24 cellular contexts compared by ENCODE assay signal in genomic region chr7:52077571-52077970, GRCh38.
"Had no signal": no experiment of that assay in that cellular context is flagged by ENCODE, and none has a peak within 500 bp of the region (broad histone marks: within the 10 kb centered on the region; RNA-seq: fewer than 3 reads in every experiment).

No MANE protein-coding gene starts in this region.

- H3K27me3 Mint-ChIP-seq: dendritic cell treated with granulocyte-macrophage colony-stimulating factor and Interleukin-4, amounts not matched to agents 40 ng/mL and 50 ng/mL, for 4 days; effector memory CD8-positive, alpha-beta T cell; naive B cell; naive thymus-derived CD8-positive, alpha-beta T cell had no signal

- H3K9me3 ChIP-seq: colonic mucosa, esophagus squamous epithelium, gastrocnemius medialis, lower lobe of right lung, mucosa of descending colon had no signal

- H3K36me3 ChIP-seq: colonic mucosa, esophagus squamous epithelium, gastrocnemius medialis, heart left ventricle, left lung, lower lobe of right lung had no signal

- H3K4me1 ChIP-seq: colonic mucosa, esophagus squamous epithelium, gastrocnemius medialis, heart left ventricle, left lung, lower lobe of right lung had no signal

- H3K27ac Mint-ChIP-seq: dendritic cell treated with granulocyte-macrophage colony-stimulating factor and Interleukin-4, amounts not matched to agents 40 ng/mL and 50 ng/mL, for 4 days; effector memory CD8-positive, alpha-beta T cell; endodermal cell; mesothelial cell of epicardium; naive B cell; naive thymus-derived CD8-positive, alpha-beta T cell had no signal

- H3K27ac ChIP-seq: colonic mucosa, epithelial cell of prostate, esophagus squamous epithelium, gastrocnemius medialis, heart left ventricle, left lung, lower lobe of right lung had no signal

- ATAC-seq: effector memory CD8-positive, alpha-beta T cell; esophagus mucosa; gastrocnemius medialis; heart left ventricle; left cardiac atrium; left lung; left ventricle myocardium superior; lower lobe of right lung; mucosa of descending colon; naive thymus-derived CD8-positive, alpha-beta T cell had no signal

- H3K4me1 Mint-ChIP-seq: mesothelial cell of epicardium; naive B cell; naive thymus-derived CD8-positive, alpha-beta T cell had no signal

- H3K36me3 Mint-ChIP-seq: mesothelial cell of epicardium; naive B cell; naive thymus-derived CD8-positive, alpha-beta T cell had no signal

- H3K4me3 ChIP-seq: colonic mucosa, esophagus squamous epithelium, gastrocnemius medialis, heart left ventricle, left lung, lower lobe of right lung, mucosa of descending colon had no signal

- H3K9me3 Mint-ChIP-seq: endodermal cell, mesothelial cell of epicardium had no signal

- H3K4me3 Mint-ChIP-seq: dendritic cell treated with granulocyte-macrophage colony-stimulating factor and Interleukin-4, amounts not matched to agents 40 ng/mL and 50 ng/mL, for 4 days; effector memory CD8-positive, alpha-beta T cell; endodermal cell; mesothelial cell of epicardium; naive B cell; naive thymus-derived CD8-positive, alpha-beta T cell had no signal

- H3K27me3 ChIP-seq: colonic mucosa, esophagus squamous epithelium, gastrocnemius medialis, heart left ventricle, left lung had no signal

- DNase-seq: colonic mucosa; cortex of kidney; effector CD8-positive, alpha-beta T cell; effector memory CD8-positive, alpha-beta T cell; endodermal cell; erythroblast; esophagus squamous epithelium; foreskin fibroblast; foreskin melanocyte; gastrocnemius medialis; heart left ventricle; hippocampal formation; left cardiac atrium; left lung; left ventricle myocardium superior; lower lobe of right lung; mesenchymal stem cell; mucosa of descending colon; naive B cell; naive thymus-derived CD8-positive, alpha-beta T cell had no signal
